Comparison of ENCODE assay signal across 9 cellular contexts in the genomic region with DNA sequence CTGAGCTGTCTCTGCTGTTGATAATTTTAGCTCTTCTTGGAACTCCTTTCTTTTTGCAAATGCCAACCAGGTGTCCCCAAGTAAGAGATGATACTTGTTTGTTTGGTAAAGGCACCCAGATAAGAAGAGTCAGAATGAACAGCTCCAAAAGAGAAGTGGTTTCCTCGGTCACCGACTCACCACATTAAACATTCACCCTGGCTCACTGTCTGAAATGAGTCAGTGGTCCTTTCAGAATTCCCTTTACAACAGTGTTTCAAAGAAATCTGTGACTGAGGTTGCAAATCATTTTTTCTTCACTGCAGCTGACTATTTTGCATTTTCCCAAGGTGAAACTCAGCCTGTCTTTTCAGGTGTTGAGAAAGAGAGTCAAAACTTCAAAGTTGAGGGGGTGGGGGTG.
DNase-seq lines count a peak whose midpoint lies in the region; ATAC-seq and TF ChIP-seq lines count a peak whose summit lies in the region.
"Had no signal": no experiment of that assay in that cellular context is flagged by ENCODE, and none has a peak within 500 bp of the region (broad histone marks: within the 10 kb centered on the region; RNA-seq: fewer than 3 reads in every experiment).

No MANE protein-coding gene starts in this region.

- in situ Hi-C loops in KBM-7 (cut with MboI; ENCODE audit: low pct_unique_long_range_greater_than_20kb, low sequenced_read_pairs): no loop called here

- H3K36me3 ChIP-seq in OCI-LY1 (ENCODE audit: insufficient read depth, low read length): no peaks in the 10 kb centered on the region

- peaks cover 18% of the 10 kb centered on the region for H3F3A ChIP-seq in OCI-LY1 (ENCODE audit: insufficient read depth, low read length)

- H3K4me1 ChIP-seq in OCI-LY1 (ENCODE audit: insufficient read depth, low read length, severe bottlenecking): peaks cover 100% of the 10 kb centered on the region

- no peaks in the 10 kb centered on the region for H3K9me3 ChIP-seq in OCI-LY1 (ENCODE audit: low read length)

- no peak for TF ChIP-seq CTCF in OCI-LY1 (IDR thresholded peaks at IDR 0.05; ENCODE audit: low read length)

- peak overlapping the region; percentile 85 for H3K9ac ChIP-seq in OCI-LY1 (ENCODE audit: low read length)
- H3K9ac ChIP-seq: GM23248 had no signal

- H3K4me3 ChIP-seq in OCI-LY1 (ENCODE audit: low read depth, low read length, poor library complexity, severe bottlenecking): peak overlapping the region; percentile 17
- H3K4me3 ChIP-seq: GM23248 had no signal

- no peaks in the 10 kb centered on the region for H3K9me2 ChIP-seq in OCI-LY1 (ENCODE audit: low read depth, low read length)

- peak; percentile 48 to 54 for ATAC-seq in activated CD4-positive, CD25-positive, alpha-beta regulatory T cell treated with anti-CD3 and anti-CD28 coated beads, Interleukin-2, amount 50 U/mL, for 24 hours
- peak; percentile 35 for ATAC-seq in stimulated activated naive CD8-positive, alpha-beta T cell treated with anti-CD3 and anti-CD28 coated beads, Interleukin-15, Interleukin-2, amounts not matched to agents 100 U/mL and 50 U/mL, for 24 hours
- ATAC-seq in GM21390 (IDR thresholded peaks at IDR 0.05; ENCODE audit: unreplicated experiment): no peak

- peak overlapping the region; percentile 71 for H3K4me2 ChIP-seq in OCI-LY1 (ENCODE audit: low read length)

- no peaks in the 10 kb centered on the region for H4K20me1 ChIP-seq in OCI-LY1 (ENCODE audit: insufficient read depth, low read length)

- no peaks in the 10 kb centered on the region for H3K27me3 ChIP-seq in OCI-LY1 (ENCODE audit: insufficient read depth, low read length)

- peak overlapping the region; percentile 100 for H3K27ac ChIP-seq in OCI-LY1 (ENCODE audit: low read depth, low read length, poor library complexity, severe bottlenecking)
- H3K27ac ChIP-seq: GM23248 had no signal

- no peak for DNase-seq in activated CD4-positive, CD25-positive, alpha-beta regulatory T cell treated with anti-CD3 and anti-CD28 coated beads, Interleukin-2, amount 50 U/mL, for 72 hours
- peak; percentile 52 for DNase-seq in activated naive CD4-positive, alpha-beta T cell treated with Interleukin-2 at 50 U/mL for 16 hours
- DNase-seq in stimulated activated naive CD8-positive, alpha-beta T cell treated with anti-CD3 and anti-CD28 coated beads, Interleukin-15, Interleukin-2, amounts not matched to agents 100 U/mL and 50 U/mL, for 24 hours: peak; percentile 53
- no peak for DNase-seq in KBM-7
- no peak for DNase-seq in NK-92 treated with Interleukin-12 subunit alpha and Interleukin-12 subunit beta, amount 100 ng/mL, for 24 hours (lab: John Stamatoyannopoulos, UW)
- DNase-seq: GM23248 had no signal

- no peak overlapping the region for H2AFZ ChIP-seq in OCI-LY1 (ENCODE audit: low read length)
- H2AFZ ChIP-seq: GM23248 had no signal

- no peaks in the 10 kb centered on the region for H3K79me2 ChIP-seq in OCI-LY1 (ENCODE audit: insufficient read depth, low read length)

Comparison
In these comparisons a context has a peak if more than half of its experiments do, and no peak if none do; other contexts are left out.
1. DNase-seq: peak in activated naive CD4-positive, alpha-beta T cell treated with Interleukin-2 at 50 U/mL for 16 hours (single experiment) and stimulated activated naive CD8-positive, alpha-beta T cell treated with anti-CD3 and anti-CD28 coated beads, Interleukin-15, Interleukin-2, amounts not matched to agents 100 U/mL and 50 U/mL, for 24 hours (single experiment); none in activated CD4-positive, CD25-positive, alpha-beta regulatory T cell treated with anti-CD3 and anti-CD28 coated beads, Interleukin-2, amount 50 U/mL, for 72 hours (single experiment), KBM-7 (single experiment) and NK-92 treated with Interleukin-12 subunit alpha and Interleukin-12 subunit beta, amount 100 ng/mL, for 24 hours (single experiment).